In the genomic region with DNA sequence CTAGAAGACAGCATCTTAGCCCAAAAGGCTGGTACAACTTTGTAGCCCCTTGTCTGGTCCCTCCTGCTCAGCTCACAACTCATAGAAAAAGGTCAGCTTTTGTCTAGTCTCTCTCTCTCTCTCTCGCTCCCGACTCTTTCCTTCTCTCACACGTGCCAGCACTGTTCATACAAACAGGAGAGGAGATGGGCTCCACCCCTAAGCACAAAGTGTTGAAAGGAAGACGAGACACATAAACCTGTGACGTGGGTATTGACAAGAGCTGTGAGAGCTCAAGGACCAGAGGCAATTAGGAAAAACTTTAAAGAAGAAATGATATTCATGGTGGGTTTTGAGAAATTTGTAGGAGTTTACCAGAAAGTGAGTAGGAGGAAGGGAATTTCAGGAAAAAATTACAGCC, we compare ENCODE assay signal across 1 cellular context.
TF ChIP-seq lines count a peak whose summit lies in the region.

No MANE protein-coding gene starts in this region.

TF ChIP-seq in GM23338, 12 proteins besides CTCF, POLR2A, EP300 and RAD21:
- TF ChIP-seq, protein P1, sequence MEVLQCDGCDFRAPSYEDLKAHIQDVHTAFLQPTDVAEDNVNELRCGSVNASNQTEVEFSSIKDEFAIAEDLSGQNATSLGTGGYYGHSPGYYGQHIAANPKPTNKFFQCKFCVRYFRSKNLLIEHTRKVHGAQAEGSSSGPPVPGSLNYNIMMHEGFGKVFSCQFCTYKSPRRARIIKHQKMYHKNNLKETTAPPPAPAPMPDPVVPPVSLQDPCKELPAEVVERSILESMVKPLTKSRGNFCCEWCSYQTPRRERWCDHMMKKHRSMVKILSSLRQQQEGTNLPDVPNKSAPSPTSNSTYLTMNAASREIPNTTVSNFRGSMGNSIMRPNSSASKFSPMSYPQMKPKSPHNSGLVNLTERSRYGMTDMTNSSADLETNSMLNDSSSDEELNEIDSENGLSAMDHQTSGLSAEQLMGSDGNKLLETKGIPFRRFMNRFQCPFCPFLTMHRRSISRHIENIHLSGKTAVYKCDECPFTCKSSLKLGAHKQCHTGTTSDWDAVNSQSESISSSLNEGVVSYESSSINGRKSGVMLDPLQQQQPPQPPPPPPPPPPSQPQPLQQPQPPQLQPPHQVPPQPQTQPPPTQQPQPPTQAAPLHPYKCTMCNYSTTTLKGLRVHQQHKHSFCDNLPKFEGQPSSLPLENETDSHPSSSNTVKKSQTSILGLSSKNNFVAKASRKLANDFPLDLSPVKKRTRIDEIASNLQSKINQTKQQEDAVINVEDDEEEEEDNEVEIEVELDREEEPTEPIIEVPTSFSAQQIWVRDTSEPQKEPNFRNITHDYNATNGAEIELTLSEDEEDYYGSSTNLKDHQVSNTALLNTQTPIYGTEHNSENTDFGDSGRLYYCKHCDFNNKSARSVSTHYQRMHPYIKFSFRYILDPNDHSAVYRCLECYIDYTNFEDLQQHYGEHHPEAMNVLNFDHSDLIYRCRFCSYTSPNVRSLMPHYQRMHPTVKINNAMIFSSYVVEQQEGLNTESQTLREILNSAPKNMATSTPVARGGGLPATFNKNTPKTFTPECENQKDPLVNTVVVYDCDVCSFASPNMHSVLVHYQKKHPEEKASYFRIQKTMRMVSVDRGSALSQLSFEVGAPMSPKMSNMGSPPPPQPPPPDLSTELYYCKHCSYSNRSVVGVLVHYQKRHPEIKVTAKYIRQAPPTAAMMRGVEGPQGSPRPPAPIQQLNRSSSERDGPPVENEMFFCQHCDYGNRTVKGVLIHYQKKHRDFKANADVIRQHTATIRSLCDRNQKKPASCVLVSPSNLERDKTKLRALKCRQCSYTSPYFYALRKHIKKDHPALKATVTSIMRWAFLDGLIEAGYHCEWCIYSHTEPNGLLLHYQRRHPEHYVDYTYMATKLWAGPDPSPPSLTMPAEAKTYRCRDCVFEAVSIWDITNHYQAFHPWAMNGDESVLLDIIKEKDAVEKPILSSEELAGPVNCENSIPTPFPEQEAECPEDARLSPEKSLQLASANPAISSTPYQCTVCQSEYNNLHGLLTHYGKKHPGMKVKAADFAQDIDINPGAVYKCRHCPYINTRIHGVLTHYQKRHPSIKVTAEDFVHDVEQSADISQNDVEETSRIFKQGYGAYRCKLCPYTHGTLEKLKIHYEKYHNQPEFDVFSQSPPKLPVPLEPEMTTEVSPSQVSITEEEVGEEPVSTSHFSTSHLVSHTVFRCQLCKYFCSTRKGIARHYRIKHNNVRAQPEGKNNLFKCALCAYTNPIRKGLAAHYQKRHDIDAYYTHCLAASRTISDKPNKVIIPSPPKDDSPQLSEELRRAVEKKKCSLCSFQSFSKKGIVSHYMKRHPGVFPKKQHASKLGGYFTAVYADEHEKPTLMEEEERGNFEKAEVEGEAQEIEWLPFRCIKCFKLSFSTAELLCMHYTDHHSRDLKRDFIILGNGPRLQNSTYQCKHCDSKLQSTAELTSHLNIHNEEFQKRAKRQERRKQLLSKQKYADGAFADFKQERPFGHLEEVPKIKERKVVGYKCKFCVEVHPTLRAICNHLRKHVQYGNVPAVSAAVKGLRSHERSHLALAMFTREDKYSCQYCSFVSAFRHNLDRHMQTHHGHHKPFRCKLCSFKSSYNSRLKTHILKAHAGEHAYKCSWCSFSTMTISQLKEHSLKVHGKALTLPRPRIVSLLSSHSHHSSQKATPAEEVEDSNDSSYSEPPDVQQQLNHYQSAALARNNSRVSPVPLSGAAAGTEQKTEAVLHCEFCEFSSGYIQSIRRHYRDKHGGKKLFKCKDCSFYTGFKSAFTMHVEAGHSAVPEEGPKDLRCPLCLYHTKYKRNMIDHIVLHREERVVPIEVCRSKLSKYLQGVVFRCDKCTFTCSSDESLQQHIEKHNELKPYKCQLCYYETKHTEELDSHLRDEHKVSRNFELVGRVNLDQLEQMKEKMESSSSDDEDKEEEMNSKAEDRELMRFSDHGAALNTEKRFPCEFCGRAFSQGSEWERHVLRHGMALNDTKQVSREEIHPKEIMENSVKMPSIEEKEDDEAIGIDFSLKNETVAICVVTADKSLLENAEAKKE (CRISPR knock-in tag; IDR thresholded peaks at IDR 0.05) = no peak
- TF ChIP-seq ZNF114 (CRISPR knock-in tag; IDR thresholded peaks at IDR 0.05) (no peak), EZH2phosphoT487 (IDR thresholded peaks at IDR 0.05; ENCODE audit: unreplicated experiment) (no peak), POLR2AphosphoS5 (IDR thresholded peaks at IDR 0.05; ENCODE audit: low read depth) (no peak), ETS1 (IDR thresholded peaks at IDR 0.05) (no peak)
